8 cellular contexts compared by ENCODE assay signal in the genomic region with DNA sequence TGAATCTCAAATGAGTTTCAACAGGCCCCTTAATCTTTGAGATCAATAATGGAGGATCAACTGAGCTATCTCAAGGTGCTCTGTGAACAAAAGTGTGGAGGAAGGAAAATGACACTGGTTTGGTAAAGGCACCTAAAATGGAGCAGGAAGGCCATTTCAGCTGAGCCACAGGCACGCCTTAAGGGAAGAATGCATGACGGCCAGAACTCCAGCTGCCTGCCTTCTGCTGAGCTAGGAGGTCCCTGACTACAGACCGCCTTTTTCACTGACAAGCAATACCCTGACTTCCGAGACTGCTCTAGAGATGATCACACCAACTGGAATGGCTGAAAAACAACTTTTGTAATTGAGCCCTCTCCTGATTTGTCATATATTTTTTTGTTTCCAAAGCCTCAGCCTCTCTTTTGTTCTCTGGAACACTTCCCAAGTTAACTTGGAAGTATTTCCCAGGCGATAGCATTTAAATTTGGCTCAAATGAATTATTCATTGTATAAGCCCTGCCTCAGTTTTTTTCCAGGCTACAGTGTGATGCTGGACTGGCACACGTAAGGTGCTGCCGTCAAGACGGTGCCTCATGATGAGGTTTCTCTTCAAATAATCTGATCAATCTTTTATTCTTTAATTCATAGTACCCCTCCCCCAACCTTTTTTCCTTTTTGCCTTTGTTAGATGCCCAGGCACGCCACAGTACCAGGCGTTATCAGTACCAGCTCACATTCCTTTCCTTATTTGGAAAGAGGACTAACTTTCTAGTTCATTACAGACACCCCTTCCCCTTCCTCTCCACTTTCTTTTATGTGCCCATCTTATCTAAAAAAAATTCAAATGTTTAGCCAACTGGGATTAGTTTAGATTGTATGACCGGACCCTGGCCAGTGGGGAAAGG.
DNase-seq lines count a peak whose midpoint lies in the region; ATAC-seq and TF ChIP-seq lines count a peak whose summit lies in the region.
"Not testable (repeated sequence)": the region's sequence is repeated elsewhere in the genome, so short reads cannot be mapped to it uniquely, and the experiment has no call there.

No MANE protein-coding gene starts in this region.

- DNase-seq in AG04450 (ENCODE audit: low read depth, low spot score), result peak; percentile 0
- DNase-seq in HT1080 (ENCODE audit: low read depth), result peak; percentile 0
- peak; percentile 58 for DNase-seq in adipocyte (ENCODE audit: low read depth)
- DNase-seq in dorsolateral prefrontal cortex, result peak in 7 of 10 donors; percentile 7 to 54 (median 36)
- DNase-seq in Right ventricle myocardium superior, result peak; percentile 58
- DNase-seq in left lobe of liver (ENCODE audit: low spot score), result peak; percentile 32
- DNase-seq in neuronal stem cell (ENCODE audit: low spot score), result not testable (repeated sequence)
- DNase-seq in stomach, result peak; percentile 36

- H2BK15ac ChIP-seq in neuronal stem cell (ENCODE audit: low read length), result not testable (repeated sequence)

- H2AFZ ChIP-seq in neuronal stem cell (ENCODE audit: low read length), result peak overlapping the region; percentile 6

- not testable (repeated sequence) for H4K8ac ChIP-seq in neuronal stem cell (ENCODE audit: low read depth, low read length)

- H3K9me3 ChIP-seq in AG04450 (ENCODE audit: control insufficient read depth, insufficient read depth, low read length); adipocyte (ENCODE audit: control insufficient read depth, low read length); neuronal stem cell (replicated peaks in 1 of 2; ENCODE audit: control insufficient read depth in 2 of 2, insufficient read depth in 1 of 2, low read depth in 1 of 2, low read length in 2 of 2); stomach: not testable (repeated sequence)

- H3K4me3 ChIP-seq in AG04450 (ENCODE audit: low read depth, low read length); adipocyte (ENCODE audit: low read length); dorsolateral prefrontal cortex; neuronal stem cell (ENCODE audit: low read length in 2 of 2); stomach: not testable (repeated sequence)

- H3K36me3 ChIP-seq in adipocyte (ENCODE audit: control insufficient read depth, insufficient read depth, low read length, severe bottlenecking); neuronal stem cell (replicated peaks in 1 of 2; ENCODE audit: control insufficient read depth in 2 of 2, insufficient read depth in 2 of 2, low read length in 2 of 2); stomach: not testable (repeated sequence)

- H3K9ac ChIP-seq in adipocyte (ENCODE audit: low read length), result peak overlapping the region; percentile 42
- not testable (repeated sequence) for H3K9ac ChIP-seq in neuronal stem cell (ENCODE audit: low read depth, low read length, poor library complexity)

- H3K18ac ChIP-seq in neuronal stem cell (ENCODE audit: low read length), result not testable (repeated sequence)

- intact Hi-C loops in dorsolateral prefrontal cortex (cut with DNase I); Right ventricle myocardium superior (cut with DNase I); stomach (cut with DNase I; ENCODE audit: low total_unique reads): not testable (repeated sequence)

- not testable (repeated sequence) for H2BK120ac ChIP-seq in neuronal stem cell (ENCODE audit: low read depth, low read length)

- TF ChIP-seq EP300 in stomach (IDR thresholded peaks at IDR 0.05), result not testable (repeated sequence)

- not testable (repeated sequence) for H2BK5ac ChIP-seq in neuronal stem cell (ENCODE audit: low read length)

- not testable (repeated sequence) for H3K27me3 ChIP-seq in AG04450 (ENCODE audit: control insufficient read depth, insufficient read depth, low read length); adipocyte (replicated peaks; ENCODE audit: control insufficient read depth, insufficient read depth, low read length); dorsolateral prefrontal cortex; neuronal stem cell (ENCODE audit: control insufficient read depth in 3 of 3, insufficient read depth in 3 of 3, low read depth in 1 of 3, low read length in 3 of 3); stomach

- not testable (repeated sequence) for H3K27ac ChIP-seq in AG04450 (ENCODE audit: low read depth, low read length)
- H3K27ac ChIP-seq in dorsolateral prefrontal cortex (peak overlapping the region in 21 of 59 donors; percentile 1 to 83 (median 61)), neuronal stem cell (replicated peaks; ENCODE audit: low read length) (peak overlapping the region; percentile 68), stomach (peak overlapping the region; percentile 64 to 80 (median 75))

- not testable (repeated sequence) for H2AK5ac ChIP-seq in neuronal stem cell (ENCODE audit: low read depth, low read length)

- CTCF ChIA-PET in AG04450 (lab: Charles Lee), result not testable (repeated sequence)

- TF ChIP-seq POLR2A in stomach (IDR thresholded peaks at IDR 0.05), result not testable (repeated sequence)

- TF ChIP-seq CTCF in AG04450 (IDR thresholded peaks at IDR 0.05; ENCODE audit: low read depth, low read length); dorsolateral prefrontal cortex (IDR thresholded peaks at IDR 0.05 in 54 of 56, conservative IDR thresholded peaks at IDR 0.05 in 2 of 56; ENCODE audit: low read depth in 1 of 56, partially characterized antibody in 56 of 56); stomach (IDR thresholded peaks at IDR 0.05): not testable (repeated sequence)

- WGBS in neuronal stem cell (ENCODE audit: extremely low coverage in 2 of 2, insufficient read length in 2 of 2, insufficient replicate concordance in 1 of 2), 2 donors, result no CpG with 5 or more reads among the region's 11 CpGs
- 12 to 38% (median 19%) methylated on average over 2 to 3 of the region's 11 CpGs for WGBS in stomach, 5 donors

- not testable (repeated sequence) for H3K23ac ChIP-seq in neuronal stem cell (ENCODE audit: low read depth, low read length, poor library complexity)

- H3K79me1 ChIP-seq in neuronal stem cell (ENCODE audit: low read depth, low read length), result not testable (repeated sequence)

- not testable (repeated sequence) for H3K4ac ChIP-seq in neuronal stem cell (ENCODE audit: low read length)

- POLR2A ChIA-PET in AG04450 (lab: Yijun Ruan, JAX), result not testable (repeated sequence)

- H3K4me2 ChIP-seq in neuronal stem cell (ENCODE audit: insufficient read depth, low read length, poor library complexity, severe bottlenecking), result not testable (repeated sequence)

- peak; percentile 94 for ATAC-seq in Right ventricle myocardium superior (ENCODE audit: poor library complexity)
- peak; percentile 56 for ATAC-seq in left lobe of liver

- H4K91ac ChIP-seq in neuronal stem cell (ENCODE audit: low read depth, low read length, poor library complexity), result not testable (repeated sequence)

- not testable (repeated sequence) for H3K14ac ChIP-seq in neuronal stem cell (ENCODE audit: low read length)

- not testable (repeated sequence) for H3K4me1 ChIP-seq in adipocyte (ENCODE audit: control insufficient read depth, insufficient read depth, low read length); neuronal stem cell (ENCODE audit: control insufficient read depth in 2 of 2, insufficient read depth in 1 of 2, low read depth in 1 of 2, low read length in 2 of 2); stomach

- not testable (repeated sequence) for H2BK12ac ChIP-seq in neuronal stem cell (ENCODE audit: low read length)
